1 cellular context compared by ENCODE assay signal in genomic region chr11:64299847-64300648, GRCh38.
TF ChIP-seq lines count a peak whose summit lies in the region.

Gene CATSPERZ (plus strand): TSS chr11:64300358. CDS start chr11:64300411, 53 bp downstream.

TF ChIP-seq in SK-N-SH, 30 proteins besides CTCF, POLR2A, EP300 and RAD21 (continued from another document):
- TF ChIP-seq PBX3 (IDR thresholded peaks at IDR 0.05) (no peak), TCF12 (IDR thresholded peaks at IDR 0.05) (no peak), GATA2 (CRISPR knock-in tag; IDR thresholded peaks at IDR 0.05) (no peak)
